ENCODE assay signal across 22 cellular contexts in genomic region chr2:185787530-185788145, GRCh38. TPM values are rescaled to one million over a fixed set of nuclear protein-coding genes. Genes with fewer than 3 reads are reported as not detected.
A peak's percentile ranks its signal among the peaks of the same experiment; 100 is the strongest.
DNase-seq lines count a peak whose midpoint lies in the region; ATAC-seq, FAIRE-seq and TF ChIP-seq lines count a peak whose summit lies in the region.
"Had no signal": no experiment of that assay in that cellular context is flagged by ENCODE, and none has a peak within 500 bp of the region (broad histone marks: within the 10 kb centered on the region; RNA-seq: fewer than 3 reads in every experiment).

No MANE protein-coding gene starts in this region.

- FAIRE-seq in H54 (lab: Jason Lieb, UNC) (peak; percentile 55), pancreas (lab: Jason Lieb, UNC) (no peak)
- FAIRE-seq: GM12878 had no signal

- H3K9me3 ChIP-seq in SK-N-SH (no peaks in the 10 kb centered on the region), pancreas (no peaks in the 10 kb centered on the region)
- H3K9me3 ChIP-seq: esophagus squamous epithelium, left lung, thyroid gland had no signal

- peaks cover 6% of the 10 kb centered on the region for H3F3A ChIP-seq in SK-N-SH (replicated peaks; ENCODE audit: insufficient read depth)

- H3K4me1 ChIP-seq in SK-N-SH (ENCODE audit: control insufficient read depth in 1 of 2, insufficient read depth in 2 of 2, low read depth in 1 of 2, low read length in 1 of 2) (peaks cover 0 to 15% of the 10 kb centered on the region in 2 experiments; a peak in 3 of 4 replicates), pancreas (no peaks in the 10 kb centered on the region)
- H3K4me1 ChIP-seq: esophagus squamous epithelium, left lung, parathyroid adenoma, thyroid gland had no signal

- H3K36me3 ChIP-seq in SK-N-SH (replicated peaks in 1 of 2; ENCODE audit: control insufficient read depth in 1 of 2, insufficient read depth in 2 of 2, low read length in 1 of 2) (no peaks in the 10 kb centered on the region), pancreas (no peaks in the 10 kb centered on the region)
- H3K36me3 ChIP-seq: esophagus squamous epithelium, left lung, thyroid gland had no signal

- ATAC-seq in GM18870 (IDR thresholded peaks at IDR 0.05; ENCODE audit: unreplicated experiment) (no peak), GM21528 (IDR thresholded peaks at IDR 0.05; ENCODE audit: low FRiP score, unreplicated experiment) (no peak), pancreas (no peak)
- ATAC-seq: GM12878, left lung had no signal

- intact Hi-C loops in pancreas (cut with DNase I): no loop called here

- no peaks in the 10 kb centered on the region for H3K27me3 ChIP-seq in SK-N-SH (ENCODE audit: insufficient read depth)
- no peaks in the 10 kb centered on the region for H3K27me3 ChIP-seq in pancreas
- H3K27me3 ChIP-seq: esophagus squamous epithelium, left lung, thyroid gland had no signal

- H3K27ac ChIP-seq in SK-N-SH (ENCODE audit: low read depth in 2 of 2, low read length in 1 of 2) (peak overlapping the region in 1 of 2 experiments; percentile 62; a peak in 2 of 4 replicates), pancreas (no peak overlapping the region)
- H3K27ac ChIP-seq: esophagus squamous epithelium, KMS-11, left lung, parathyroid adenoma, skin epidermis, thyroid gland had no signal

- POLR2A ChIA-PET in SK-N-SH (lab: Yijun Ruan, JAX): no interaction called here

- H3K4me3 ChIP-seq in SK-N-SH (ENCODE audit: low read depth in 2 of 2, low read length in 1 of 2) (no peak overlapping the region), epithelial cell of proximal tubule (ENCODE audit: low read depth, low read length) (no peak overlapping the region), pancreas (no peak overlapping the region)
- H3K4me3 ChIP-seq: esophagus squamous epithelium, GM12878, left lung, skin epidermis, thyroid gland had no signal

- WGBS in SK-N-SH (ENCODE audit: low lambda C conversion rate): 92% methylated on average over 2 of the region's 2 CpGs
- 92 to 96% methylated on average over 2 of the region's 2 CpGs for WGBS in pancreas, 2 donors

- TF ChIP-seq CTCF in SK-N-SH (IDR thresholded peaks at IDR 0.05): no peak
- TF ChIP-seq CTCF in epithelial cell of proximal tubule (conservative IDR thresholded peaks at IDR 0.05; ENCODE audit: low read depth, low read length): no peak
- no peak for TF ChIP-seq CTCF in pancreas (IDR thresholded peaks at IDR 0.05)

- H3K79me2 ChIP-seq in SK-N-SH (ENCODE audit: insufficient read depth): no peaks in the 10 kb centered on the region
- H3K79me2 ChIP-seq: parathyroid adenoma had no signal

- H4K20me1 ChIP-seq in SK-N-SH (ENCODE audit: insufficient read depth): no peaks in the 10 kb centered on the region

- TF ChIP-seq POLR2A in H54 (IDR thresholded peaks at IDR 0.05; ENCODE audit: low read depth, low read length): no peak

- TF ChIP-seq EP300 in SK-N-SH (IDR thresholded peaks at IDR 0.05; ENCODE audit: borderline replicate concordance in 1 of 2, low read depth in 1 of 2, low read length in 1 of 2): peak in 1 of 2 experiments; percentile 51; a peak in 1 of 4 replicates

- DNase-seq in H54 (ENCODE audit: insufficient read length, low spot score) (no peak), SK-N-SH (no peak), epithelial cell of proximal tubule (ENCODE audit: low read depth) (peak; percentile 16), non-pigmented ciliary epithelial cell (ENCODE audit: low read depth) (peak; percentile 14), T-helper 2 cell (no peak), pancreas (no peak)
- DNase-seq: activated CD4-positive, alpha-beta T cell treated with anti-CD3 and anti-CD28 coated beads, Interleukin-2, amount 10 ng/mL, durations not matched to agents 7 days and 5 days; activated naive CD4-positive, alpha-beta T cell treated with Interleukin-2 at 50 U/mL for 16 hours; esophagus squamous epithelium; GDM1; H9; left lung; NCI-H1105 treated with DMSO at 0.1 percent for 48 hours; NCI-H2171 treated with DMSO at 0.1 percent for 48 hours; NCI-H748 treated with DMSO at 0.1 percent for 48 hours; thyroid gland had no signal

- H3K4me2 ChIP-seq in SK-N-SH: no peak overlapping the region
- H3K4me2 ChIP-seq: KMS-11 had no signal

- H3K9me2 ChIP-seq in SK-N-SH: no peaks in the 10 kb centered on the region

- CTCF ChIA-PET in SK-N-SH (lab: Yijun Ruan, JAX): no interaction called here

- no peak overlapping the region for H2AFZ ChIP-seq in SK-N-SH (ENCODE audit: low read depth)
- H2AFZ ChIP-seq: parathyroid adenoma had no signal

- H3K9ac ChIP-seq in SK-N-SH: no peak overlapping the region
- H3K9ac ChIP-seq: KMS-11, parathyroid adenoma had no signal

- TF ChIP-seq RAD21 in SK-N-SH (IDR thresholded peaks at IDR 0.05; ENCODE audit: low read length): no peak

TF ChIP-seq in SK-N-SH, 30 proteins besides CTCF, POLR2A, EP300 and RAD21:
- TF ChIP-seq PBX3 (IDR thresholded peaks at IDR 0.05) (peak; percentile 45; the same call in 1 of the 2 replicates), USF2 (IDR thresholded peaks at IDR 0.05; ENCODE audit: borderline replicate concordance, low read depth, low read length) (no peak), MEF2A (IDR thresholded peaks at IDR 0.05; ENCODE audit: borderline replicate concordance, low read depth) (0 out of 2 replicates have a peak, but pooled peaks have one; percentile 29), TCF12 (IDR thresholded peaks at IDR 0.05) (peak; percentile 54), NFIC (IDR thresholded peaks at IDR 0.05; ENCODE audit: borderline replicate concordance) (peak; percentile 84), RXRA (IDR thresholded peaks at IDR 0.05; ENCODE audit: borderline replicate concordance, low read depth) (0 out of 2 replicates have a peak, but pooled peaks have one; percentile 11), FOSL2 (IDR thresholded peaks at IDR 0.05; ENCODE audit: borderline replicate concordance, low read depth) (peak; percentile 76; the same call in 1 of the 2 replicates), JUND (IDR thresholded peaks at IDR 0.05) (peak; percentile 67), EZH2phosphoT487 (IDR thresholded peaks at IDR 0.05; ENCODE audit: borderline replicate concordance, low read depth) (no peak)

RNA-seq across cellular contexts. Expression of gene FSIP2, which starts 49.0 kb away (rescaled TPM):
- polyA plus RNA-seq in SK-N-SH (2012; rRNA removed): not detected in 2 replicates
- polyA plus RNA-seq in SK-N-SH (2012; cell fraction: cytosol; rRNA removed): under 0.01 TPM in 1 of 2 replicates, not detected in the other
- under 0.01 and 0.02 TPM in 2 replicates for polyA plus RNA-seq in SK-N-SH (2012; cell fraction: nucleus; rRNA removed)
- total RNA-seq in epithelial cell of proximal tubule: under 0.01 and 0.35 TPM in 2 replicates
- 1 to 10 TPM in 2 of 6 donors, under 1 TPM in 4; 0.12 to 1.3 (median 0.51) TPM for total RNA-seq in pancreas
- polyA plus RNA-seq in pancreas: under 1 TPM; 0.11 to 0.94 TPM

Comparison
In these comparisons a context has a peak if more than half of its experiments do, and no peak if none do; other contexts are left out.
1. DNase-seq: peak in epithelial cell of proximal tubule (single experiment) and non-pigmented ciliary epithelial cell (single experiment); none in H54 (single experiment), SK-N-SH (single experiment), T-helper 2 cell (0 of 5) and pancreas (0 of 6).